20 cellular contexts compared by ENCODE assay signal in genomic region chr16:80318107-80318506, GRCh38.
DNase-seq lines count a peak whose midpoint lies in the region; ATAC-seq, FAIRE-seq and TF ChIP-seq lines count a peak whose summit lies in the region.
"Had no signal": no experiment of that assay in that cellular context is flagged by ENCODE, and none has a peak within 500 bp of the region (broad histone marks: within the 10 kb centered on the region; RNA-seq: fewer than 3 reads in every experiment).

No MANE protein-coding gene starts in this region.

- H3K27me3 ChIP-seq in BLaER1 (no peaks in the 10 kb centered on the region), K562 (ENCODE audit: control insufficient read depth in 2 of 2, insufficient read depth in 2 of 2, low read length in 2 of 2) (peaks cover 0 to 11% of the 10 kb centered on the region in 2 experiments; a peak in 2 of 5 replicates), pancreas (peaks cover 0 to 4% (median 0%) of the 10 kb centered on the region in 4 donors)
- H3K27me3 ChIP-seq: BE2C had no signal

- no peak overlapping the region for H3K4me3 ChIP-seq in BLaER1
- H3K4me3 ChIP-seq in K562, result no peak overlapping the region
- no peak overlapping the region for H3K4me3 ChIP-seq in pancreas
- H3K4me3 ChIP-seq: GM12878, GM23338 had no signal

- 3% methylated on average over 1 of the region's 1 CpG for WGBS in K562 (ENCODE audit: insufficient coverage, low coverage, missing lambda C conversion rate)
- 82 to 97% methylated on average over 1 of the region's 1 CpG for WGBS in pancreas, 2 donors

- peaks cover 14% of the 10 kb centered on the region for H3K4me1 Mint-ChIP-seq in type B pancreatic cell (ENCODE audit: unreplicated experiment)
- H3K4me1 Mint-ChIP-seq: CD4-positive, CD25-positive, alpha-beta regulatory T cell; H9 had no signal

- TF ChIP-seq RAD21 in K562 (CRISPR knock-in tag; conservative IDR thresholded peaks at IDR 0.05 in 1 of 2, IDR thresholded peaks at IDR 0.05 in 1 of 2), result no peak

- TF ChIP-seq CTCF in 22Rv1 (IDR thresholded peaks at IDR 0.05) (peak; percentile 23; the same call in 1 of the 2 replicates), K562 (IDR thresholded peaks at IDR 0.05 in 2 of 3, conservative IDR thresholded peaks at IDR 0.05 in 1 of 3; ENCODE audit: insufficient read depth in 2 of 3, low read depth in 1 of 3, low read length in 3 of 3) (no peak), type B pancreatic cell (conservative IDR thresholded peaks at IDR 0.05) (peak; percentile 1), pancreas (IDR thresholded peaks at IDR 0.05) (no peak)

- ATAC-seq in K562 (no peak), pancreas (no peak), HG03439 (IDR thresholded peaks at IDR 0.05; ENCODE audit: unreplicated experiment) (no peak)
- ATAC-seq: CD8-positive, alpha-beta T cell; GM12878; HCT116 had no signal

- H3K4me3 Mint-ChIP-seq in type B pancreatic cell, result no peak overlapping the region
- H3K4me3 Mint-ChIP-seq: CD4-positive, CD25-positive, alpha-beta regulatory T cell; CD8-positive, alpha-beta T cell; GM23338; H9 had no signal

- no peaks in the 10 kb centered on the region for H3K27me3 Mint-ChIP-seq in type B pancreatic cell
- H3K27me3 Mint-ChIP-seq: CD4-positive, CD25-positive, alpha-beta regulatory T cell had no signal

- CTCF ChIA-PET in K562 (lab: Yijun Ruan, JAX; ENCODE audit: low intra/inter-chr PET ratio), result no interaction called here

- no peaks in the 10 kb centered on the region for H3K79me2 ChIP-seq in K562 (ENCODE audit: control insufficient read depth, insufficient read depth, low read length)

- H3K27ac Mint-ChIP-seq in type B pancreatic cell, result no peak overlapping the region
- H3K27ac Mint-ChIP-seq: CD4-positive, CD25-positive, alpha-beta regulatory T cell; CD8-positive, alpha-beta T cell; GM23338; H9 had no signal

- no peak overlapping the region for H3K27ac ChIP-seq in 22Rv1
- H3K27ac ChIP-seq in BLaER1, result no peak overlapping the region
- H3K27ac ChIP-seq in K562 (ENCODE audit: extremely low read depth, low read depth, low read length), result no peak overlapping the region
- H3K27ac ChIP-seq in pancreas, result no peak overlapping the region

- H4K20me1 ChIP-seq in BLaER1, result no peaks in the 10 kb centered on the region
- H4K20me1 ChIP-seq in K562 (replicated peaks; ENCODE audit: control insufficient read depth, insufficient read depth, low read length), result no peaks in the 10 kb centered on the region

- DNase-seq in K562 (ENCODE audit: extremely low read depth in 1 of 4, low spot score in 3 of 4), result no peak
- DNase-seq in type B pancreatic cell (ENCODE audit: extremely low spot score, unreplicated experiment), result no peak
- no peak for DNase-seq in pancreas
- no peak for DNase-seq in 8988T
- DNase-seq: AML-193; BE2C; C1 segment of cervical spinal cord; CD4-positive, CD25-positive, alpha-beta regulatory T cell; CD8-positive, alpha-beta T cell; DMS153; DND-41 had no signal

- FAIRE-seq in K562 (lab: Jason Lieb, UNC) (no peak), pancreas (lab: Jason Lieb, UNC) (no peak)
- FAIRE-seq: A204.1, GM12878 had no signal

- no peaks in the 10 kb centered on the region for H3K9me3 ChIP-seq in BLaER1
- no peaks in the 10 kb centered on the region for H3K9me3 ChIP-seq in K562 (replicated peaks; ENCODE audit: control insufficient read depth, insufficient read depth, low read depth, low read length)
- H3K9me3 ChIP-seq in pancreas, result no peaks in the 10 kb centered on the region
- H3K9me3 ChIP-seq: BE2C, Caco-2 had no signal

- no peak for TF ChIP-seq EP300 in K562 (IDR thresholded peaks at IDR 0.05; ENCODE audit: low read length)

- no peak overlapping the region for H3K9ac ChIP-seq in BLaER1
- H3K9ac ChIP-seq in K562 (ENCODE audit: insufficient read depth in 1 of 2, low read depth in 2 of 2, low read length in 2 of 2), result no peak overlapping the region

- POLR2A ChIA-PET in K562 (lab: Yijun Ruan, JAX), result interaction anchor here (1.0 kb wide), 1 partner anchor 30 kb away, joined by 3 read pairs; no protein-coding TSS in a partner anchor

- H3K4me1 ChIP-seq in BLaER1, result 0 out of 2 replicates have a peak, but pooled peaks cover 6% of the 10 kb centered on the region
- no peaks in the 10 kb centered on the region for H3K4me1 ChIP-seq in K562 (replicated peaks in 1 of 2; ENCODE audit: control insufficient read depth in 2 of 2, insufficient read depth in 2 of 2, low read length in 2 of 2)
- no peaks in the 10 kb centered on the region for H3K4me1 ChIP-seq in pancreas
- H3K4me1 ChIP-seq: BE2C, Caco-2 had no signal

- intact Hi-C loops in K562 (cut with micrococcal nuclease), result no loop called here
- intact Hi-C loops in pancreas (cut with DNase I), result no loop called here

- in situ Hi-C loops in K562 (cut with MboI), result no loop called here

- H3K4me2 ChIP-seq in BLaER1 (peak overlapping the region; percentile 6; the same call in 1 of the 2 replicates), K562 (ENCODE audit: insufficient read depth, low read length) (no peak overlapping the region)
- H3K4me2 ChIP-seq: GM23338 had no signal

- no peak for TF ChIP-seq POLR2A in K562 (conservative IDR thresholded peaks at IDR 0.05)

- BruUV-seq in K562 (replicated peaks; lab: Mats Ljungman, UMichigan), result no TSS peak

- H2AFZ ChIP-seq in K562 (ENCODE audit: low read depth, low read length), result no peak overlapping the region
- H2AFZ ChIP-seq: GM23338 had no signal

- H3K36me3 ChIP-seq in BLaER1 (no peaks in the 10 kb centered on the region), K562 (ENCODE audit: control insufficient read depth, insufficient read depth, low read length) (no peaks in the 10 kb centered on the region), pancreas (no peaks in the 10 kb centered on the region)
- H3K36me3 ChIP-seq: BE2C had no signal

- H3K9me1 ChIP-seq in K562 (ENCODE audit: control insufficient read depth, insufficient read depth, low read length), result no peaks in the 10 kb centered on the region

- peaks cover 5% of the 10 kb centered on the region for H3K9me3 Mint-ChIP-seq in type B pancreatic cell
- H3K9me3 Mint-ChIP-seq: CD8-positive, alpha-beta T cell; GM23338; H9 had no signal

- no peaks in the 10 kb centered on the region for H3K36me3 Mint-ChIP-seq in type B pancreatic cell
- H3K36me3 Mint-ChIP-seq: CD4-positive, CD25-positive, alpha-beta regulatory T cell; CD8-positive, alpha-beta T cell had no signal

TF ChIP-seq in K562, 482 proteins besides CTCF, POLR2A, EP300 and RAD21 (continues in another document):
- TF ChIP-seq MAX (CRISPR knock-in tag; IDR thresholded peaks at IDR 0.05), result no peak
- no peak for TF ChIP-seq PRDM10 (IDR thresholded peaks at IDR 0.05; ENCODE audit: partially characterized antibody)

Comparison
In these comparisons a context has a peak if more than half of its experiments do, and no peak if none do; other contexts are left out.
1. CTCF ChIP-seq: peak in 22Rv1 (single experiment) and type B pancreatic cell (single experiment); none in K562 (0 of 3) and pancreas (0 of 4).